ENCODE assay signal across 8 cellular contexts in the genomic region with DNA sequence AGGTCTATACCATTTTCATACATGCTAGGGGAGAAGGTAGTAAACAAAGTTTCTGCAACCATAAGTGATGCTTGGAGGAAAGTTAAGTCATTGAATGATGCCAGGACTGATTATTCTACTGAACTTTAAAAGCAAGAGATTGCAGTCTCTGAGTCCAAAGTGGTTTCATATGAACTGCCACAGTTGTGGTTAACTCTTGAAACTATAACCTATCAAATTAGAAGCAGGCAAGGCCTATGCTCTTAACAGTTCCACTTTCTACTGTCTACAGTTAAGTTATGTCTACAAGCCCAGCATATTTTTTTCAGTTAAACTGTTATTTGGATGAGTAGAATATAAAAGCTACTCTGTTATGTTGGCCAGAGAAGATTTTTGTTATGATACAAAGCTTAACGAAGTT.
DNase-seq lines count a peak whose midpoint lies in the region; ATAC-seq and TF ChIP-seq lines count a peak whose summit lies in the region.

No MANE protein-coding gene starts in this region.

- POLR2A ChIA-PET in WTC11 (lab: Charles Lee) (interaction anchor here (0.5 kb wide), 1 partner anchor 579 kb away, joined by 3 read pairs; no protein-coding TSS in a partner anchor), Caco-2 (lab: Charles Lee) (no interaction called here)

- no peaks in the 10 kb centered on the region; the same call in 1 of the 2 replicates for H3K4me1 ChIP-seq in Caco-2

- H3K36me3 Mint-ChIP-seq in activated T-helper 1 cell treated with anti-CD3 and anti-CD28 coated beads, Interleukin-12 subunit alpha, Interleukin-12 subunit beta, Interleukin-2, Interleukin-4 antibody, amounts not matched to agents 30 ng/mL and 10 ng/mL and 1 ng/mL, durations not matched to agents 14 hours and 24 hours and 36 hours (ENCODE audit: low read depth) = peaks cover 1% of the 10 kb centered on the region
- no peaks in the 10 kb centered on the region for H3K36me3 Mint-ChIP-seq in WTC11
- no peaks in the 10 kb centered on the region for H3K36me3 Mint-ChIP-seq in Caco-2 (ENCODE audit: insufficient read depth, unreplicated experiment)

- CTCF ChIA-PET in WTC11 (lab: Charles Lee) = no interaction called here
- CTCF ChIA-PET in Caco-2 (lab: Charles Lee) = no interaction called here

- no peaks in the 10 kb centered on the region for H3K27me3 Mint-ChIP-seq in activated T-helper 1 cell treated with anti-CD3 and anti-CD28 coated beads, Interleukin-12 subunit alpha, Interleukin-12 subunit beta, Interleukin-2, Interleukin-4 antibody, amounts not matched to agents 30 ng/mL and 10 ng/mL and 1 ng/mL, durations not matched to agents 14 hours and 24 hours and 36 hours (ENCODE audit: insufficient read depth)
- H3K27me3 Mint-ChIP-seq in WTC11 (ENCODE audit: low read depth) (no peaks in the 10 kb centered on the region), Caco-2 (ENCODE audit: insufficient read depth, unreplicated experiment) (no peaks in the 10 kb centered on the region)

- intact Hi-C loops in activated T-helper 1 cell treated with anti-CD3 and anti-CD28 coated beads, Interleukin-12 subunit alpha, Interleukin-12 subunit beta, Interleukin-2, Interleukin-4 antibody, amounts not matched to agents 30 ng/mL and 10 ng/mL and 1 ng/mL, durations not matched to agents 14 hours and 24 hours and 36 hours (cut with micrococcal nuclease) = loop anchor here (1.0 to 10.0 kb wide), 4 partner anchors 8 to 1173 kb away; partner anchors contain the start of gene ENPP5
- intact Hi-C loops in Caco-2 (cut with micrococcal nuclease; ENCODE audit: unreplicated experiment) = no loop called here

- peak overlapping the region; percentile 54 for H3K4me3 Mint-ChIP-seq in activated T-helper 1 cell treated with anti-CD3 and anti-CD28 coated beads, Interleukin-12 subunit alpha, Interleukin-12 subunit beta, Interleukin-2, Interleukin-4 antibody, amounts not matched to agents 30 ng/mL and 10 ng/mL and 1 ng/mL, durations not matched to agents 14 hours and 24 hours and 36 hours
- H3K4me3 Mint-ChIP-seq in WTC11 (no peak overlapping the region), Caco-2 (ENCODE audit: unreplicated experiment) (no peak overlapping the region)

- H3K27me3 ChIP-seq in Caco-2 (replicated peaks; ENCODE audit: control insufficient read depth, insufficient read depth, low read length) = no peaks in the 10 kb centered on the region

- no peaks in the 10 kb centered on the region for H3K9me3 ChIP-seq in Caco-2

- H3K36me3 ChIP-seq in Caco-2 (ENCODE audit: control insufficient read depth, insufficient read depth, low read length) = no peaks in the 10 kb centered on the region

- no peak overlapping the region for H3K4me3 ChIP-seq in Caco-2 (ENCODE audit: low read depth, low read length)

- BruUV-seq in Caco-2 (replicated peaks; lab: Mats Ljungman, UMichigan) = no TSS peak

- peaks cover 32% of the 10 kb centered on the region for H3K4me1 Mint-ChIP-seq in activated T-helper 1 cell treated with anti-CD3 and anti-CD28 coated beads, Interleukin-12 subunit alpha, Interleukin-12 subunit beta, Interleukin-2, Interleukin-4 antibody, amounts not matched to agents 30 ng/mL and 10 ng/mL and 1 ng/mL, durations not matched to agents 14 hours and 24 hours and 36 hours (ENCODE audit: low read depth)
- H3K4me1 Mint-ChIP-seq in WTC11 (no peaks in the 10 kb centered on the region), Caco-2 (ENCODE audit: low read depth, unreplicated experiment) (no peaks in the 10 kb centered on the region)

- peak; percentile 27 for DNase-seq in GM20000 (ENCODE audit: low spot score)
- DNase-seq in activated T-helper 1 cell treated with anti-CD3 and anti-CD28 coated beads, Interleukin-12 subunit alpha, Interleukin-12 subunit beta, Interleukin-2, Interleukin-4 antibody, amounts not matched to agents 30 ng/mL and 10 ng/mL and 1 ng/mL, durations not matched to agents 14 hours and 24 hours and 36 hours (ENCODE audit: low spot score) = peak; percentile 8
- no peak for DNase-seq in amygdala (lab: John Stamatoyannopoulos, UW)
- DNase-seq in superior temporal gyrus (ENCODE audit: extremely low spot score) = no peak
- no peak for DNase-seq in WTC11 (ENCODE audit: low spot score)
- DNase-seq in Caco-2 = no peak

- H3K27ac Mint-ChIP-seq in activated T-helper 1 cell treated with anti-CD3 and anti-CD28 coated beads, Interleukin-12 subunit alpha, Interleukin-12 subunit beta, Interleukin-2, Interleukin-4 antibody, amounts not matched to agents 30 ng/mL and 10 ng/mL and 1 ng/mL, durations not matched to agents 14 hours and 24 hours and 36 hours = peak overlapping the region; percentile 73
- H3K27ac Mint-ChIP-seq in WTC11 (no peak overlapping the region), Caco-2 (ENCODE audit: unreplicated experiment) (no peak overlapping the region)

- peak; percentile 100 for ATAC-seq in GM18498 (IDR thresholded peaks at IDR 0.05; ENCODE audit: unreplicated experiment)
- ATAC-seq in HG03159 (IDR thresholded peaks at IDR 0.05; ENCODE audit: unreplicated experiment) = peak; percentile 99
- ATAC-seq in WTC11 = no peak

- H3K9me3 Mint-ChIP-seq in activated T-helper 1 cell treated with anti-CD3 and anti-CD28 coated beads, Interleukin-12 subunit alpha, Interleukin-12 subunit beta, Interleukin-2, Interleukin-4 antibody, amounts not matched to agents 30 ng/mL and 10 ng/mL and 1 ng/mL, durations not matched to agents 14 hours and 24 hours and 36 hours = no peaks in the 10 kb centered on the region
- H3K9me3 Mint-ChIP-seq in WTC11 (no peaks in the 10 kb centered on the region), Caco-2 (ENCODE audit: unreplicated experiment) (no peaks in the 10 kb centered on the region)

- no peak for TF ChIP-seq CTCF in GM20000 (IDR thresholded peaks at IDR 0.05; ENCODE audit: extremely low read depth, missing control alignments)
- no peak for TF ChIP-seq CTCF in WTC11 (IDR thresholded peaks at IDR 0.05)
- TF ChIP-seq CTCF in Caco-2 (IDR thresholded peaks at IDR 0.05; ENCODE audit: insufficient read depth in 1 of 2, low read depth in 1 of 2, low read length in 1 of 2, severe bottlenecking in 1 of 2, unreplicated experiment in 1 of 2) = no peak

TF ChIP-seq in WTC11, 78 proteins besides CTCF, POLR2A, EP300 and RAD21:
- TF ChIP-seq, protein P1, sequence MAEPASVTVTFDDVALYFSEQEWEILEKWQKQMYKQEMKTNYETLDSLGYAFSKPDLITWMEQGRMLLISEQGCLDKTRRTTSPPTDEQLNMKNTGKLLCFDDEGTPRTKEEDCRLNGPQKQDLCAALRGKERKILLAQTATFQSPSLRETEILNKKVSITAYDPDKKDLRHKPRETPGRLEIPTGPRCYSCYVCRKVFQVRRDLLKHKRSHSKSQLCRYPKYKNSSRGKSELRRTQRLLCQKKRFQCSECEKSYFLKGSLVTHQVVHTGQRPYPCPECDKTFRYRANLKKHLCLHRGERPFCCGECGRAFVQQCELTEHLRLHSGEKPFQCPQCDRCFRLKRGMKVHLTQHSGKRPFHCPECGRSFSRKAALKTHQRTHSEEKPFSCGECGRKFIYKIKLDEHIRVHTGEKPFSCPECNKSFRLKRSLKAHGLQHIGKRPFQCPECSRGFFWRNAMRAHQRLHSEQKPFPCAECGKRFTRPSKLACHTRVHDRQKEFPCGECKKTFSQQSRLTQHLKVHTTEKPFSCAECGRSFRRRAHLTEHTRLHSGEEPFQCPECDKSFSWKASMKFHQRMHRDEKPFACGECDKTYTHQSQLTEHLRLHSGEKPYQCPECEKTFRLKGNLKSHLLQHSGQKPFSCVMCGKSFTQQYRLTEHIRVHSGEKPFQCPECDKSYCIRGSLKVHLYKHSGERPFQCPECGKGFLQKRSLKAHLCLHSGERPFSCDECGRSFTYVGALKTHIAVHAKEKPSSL (CRISPR knock-in tag; conservative IDR thresholded peaks at IDR 0.05) = no peak
- TF ChIP-seq SOX15 (CRISPR knock-in tag; IDR thresholded peaks at IDR 0.05) = no peak
- no peak for TF ChIP-seq E2F4 (CRISPR knock-in tag; IDR thresholded peaks at IDR 0.05; ENCODE audit: borderline replicate concordance, low read depth)
- TF ChIP-seq, protein P2, sequence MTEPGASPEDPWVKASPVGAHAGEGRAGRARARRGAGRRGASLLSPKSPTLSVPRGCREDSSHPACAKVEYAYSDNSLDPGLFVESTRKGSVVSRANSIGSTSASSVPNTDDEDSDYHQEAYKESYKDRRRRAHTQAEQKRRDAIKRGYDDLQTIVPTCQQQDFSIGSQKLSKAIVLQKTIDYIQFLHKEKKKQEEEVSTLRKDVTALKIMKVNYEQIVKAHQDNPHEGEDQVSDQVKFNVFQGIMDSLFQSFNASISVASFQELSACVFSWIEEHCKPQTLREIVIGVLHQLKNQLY (CRISPR knock-in tag; IDR thresholded peaks at IDR 0.05) = no peak
- no peak for TF ChIP-seq KAT7 (CRISPR knock-in tag; IDR thresholded peaks at IDR 0.05; ENCODE audit: borderline replicate concordance)
TF ChIP-seq in WTC11: peak in this region for 0.

Comparison
In these comparisons a context has a peak if more than half of its experiments do, and no peak if none do; other contexts are left out.
1. DNase-seq: peak in GM20000 (single experiment) and activated T-helper 1 cell treated with anti-CD3 and anti-CD28 coated beads, Interleukin-12 subunit alpha, Interleukin-12 subunit beta, Interleukin-2, Interleukin-4 antibody, amounts not matched to agents 30 ng/mL and 10 ng/mL and 1 ng/mL, durations not matched to agents 14 hours and 24 hours and 36 hours (single experiment); none in amygdala (0 of 56), superior temporal gyrus (single experiment), WTC11 (single experiment) and Caco-2 (0 of 2).